ENCODE assay signal across 10 cellular contexts in the genomic region with DNA sequence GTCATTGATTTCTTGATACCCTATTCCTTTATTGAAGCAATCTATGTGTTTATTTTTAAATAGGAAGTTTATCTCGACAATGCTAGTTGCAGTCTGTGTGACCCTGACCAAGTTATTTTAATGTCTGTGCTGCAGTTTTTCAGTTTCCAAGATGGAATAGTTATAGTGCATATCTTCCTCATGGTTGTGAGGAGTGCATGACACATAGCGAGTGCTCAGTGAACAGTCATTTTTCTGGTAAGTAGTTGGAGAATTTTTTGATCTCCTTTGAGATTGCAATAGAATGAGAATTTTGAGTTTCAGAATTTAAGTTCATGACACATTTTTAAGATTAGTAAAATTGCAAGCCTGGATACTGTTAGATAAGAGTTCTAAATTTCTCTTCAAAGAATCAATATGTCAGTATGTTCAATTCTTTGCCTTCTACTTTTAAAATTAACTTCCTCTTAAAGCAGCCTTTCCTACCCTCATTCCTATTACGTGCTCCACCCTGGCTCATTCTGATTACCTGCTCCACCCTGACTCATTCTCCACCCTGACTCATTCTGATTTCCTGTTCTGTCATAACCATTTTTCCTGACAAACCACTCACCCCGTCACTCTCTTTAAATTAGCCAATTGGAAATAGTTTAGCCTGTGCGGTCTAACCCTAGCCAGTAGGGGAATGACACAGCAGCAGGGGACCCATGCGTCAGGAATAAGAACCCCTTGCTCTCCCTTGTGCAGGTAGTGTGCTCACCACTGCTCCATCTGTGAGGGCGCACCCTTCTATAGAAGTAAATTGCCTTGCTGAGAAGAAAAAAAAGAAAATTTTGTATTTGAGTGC. TPM values are rescaled to one million over a fixed set of nuclear protein-coding genes. Genes with fewer than 3 reads are reported as not detected.
DNase-seq lines count a peak whose midpoint lies in the region; ATAC-seq, FAIRE-seq and TF ChIP-seq lines count a peak whose summit lies in the region.
"Had no signal": no experiment of that assay in that cellular context is flagged by ENCODE, and none has a peak within 500 bp of the region (broad histone marks: within the 10 kb centered on the region; RNA-seq: fewer than 3 reads in every experiment).

No MANE protein-coding gene starts in this region.

- H3K4me3 ChIP-seq in iPS-20b (ENCODE audit: low read length), result no peak overlapping the region
- no peak overlapping the region for H3K4me3 ChIP-seq in suprapubic skin
- no peak overlapping the region for H3K4me3 ChIP-seq in small intestine (ENCODE audit: low read depth in 1 of 2, low read length in 2 of 2)

- intact Hi-C loops in CD4-positive, alpha-beta T cell (cut with DNase I, micrococcal nuclease), result no loop called here

- H3K4me3 Mint-ChIP-seq in CD4-positive, alpha-beta T cell, result no peak overlapping the region
- no peak overlapping the region for H3K4me3 Mint-ChIP-seq in activated T-cell treated with anti-CD3 and anti-CD28 coated beads, Interleukin-2, amount 50 U/mL, for 4 hours

- no peak for DNase-seq in CD4-positive, alpha-beta T cell
- DNase-seq in HK-2 (ENCODE audit: unreplicated experiment) (peak; percentile 20), suprapubic skin (ENCODE audit: low spot score in 2 of 2) (no peak), dedifferentiated amniotic fluid mesenchymal stem cell (ENCODE audit: extremely low spot score) (no peak), small intestine (no peak)
- no peak for DNase-seq in activated T-cell treated with anti-CD3 and anti-CD28 coated beads, Interleukin-2, amount 50 U/mL, for 4 hours
- DNase-seq: cortex of kidney, NCI-H1436 treated with DMSO at 0.1 percent for 48 hours had no signal

- H3K36me3 ChIP-seq in iPS-20b (ENCODE audit: insufficient read depth, low read depth, low read length) (peaks cover 60% of the 10 kb centered on the region), suprapubic skin (peaks cover 25% of the 10 kb centered on the region), small intestine (ENCODE audit: control insufficient read depth in 2 of 2, insufficient read depth in 2 of 2, low read length in 2 of 2) (peaks cover 0 to 6% of the 10 kb centered on the region in 2 donors)

- WGBS in suprapubic skin, result 93% methylated on average over 7 of the region's 7 CpGs
- WGBS in small intestine, 3 donors, result 85 to 89% (median 87%) methylated on average over 7 of the region's 7 CpGs

- H3K27me3 ChIP-seq in CD4-positive, alpha-beta T cell (ENCODE audit: control insufficient read depth, insufficient read depth, low read length), result no peaks in the 10 kb centered on the region
- H3K27me3 ChIP-seq in iPS-20b (ENCODE audit: insufficient read depth, low read length) (no peaks in the 10 kb centered on the region), suprapubic skin (no peaks in the 10 kb centered on the region), small intestine (ENCODE audit: control insufficient read depth in 2 of 2, insufficient read depth in 2 of 2, low read length in 2 of 2) (no peaks in the 10 kb centered on the region)

- no peak for TF ChIP-seq CTCF in CD4-positive, alpha-beta T cell (IDR thresholded peaks at IDR 0.05)
- TF ChIP-seq CTCF in suprapubic skin (IDR thresholded peaks at IDR 0.05), result no peak

- no peak for FAIRE-seq in small intestine (lab: Jason Lieb, UNC)

- no peak for TF ChIP-seq EP300 in suprapubic skin (IDR thresholded peaks at IDR 0.05)

- H3K9ac ChIP-seq in iPS-20b (ENCODE audit: low read depth, low read length), result no peak overlapping the region

- peak overlapping the region; percentile 49 for H3K27ac Mint-ChIP-seq in CD4-positive, alpha-beta T cell

- H3K27ac ChIP-seq in CD4-positive, alpha-beta T cell (ENCODE audit: low read depth, low read length), result no peak overlapping the region
- H3K27ac ChIP-seq in iPS-20b (ENCODE audit: low read length) (peak overlapping the region; percentile 34), suprapubic skin (no peak overlapping the region), small intestine (ENCODE audit: low read depth in 1 of 2, low read length in 1 of 2) (no peak overlapping the region)

- no peak for TF ChIP-seq POLR2A in suprapubic skin (IDR thresholded peaks at IDR 0.05)

- ATAC-seq in CD4-positive, alpha-beta T cell (ENCODE audit: poor library complexity), result no peak
- peak; percentile 76 to 92 for ATAC-seq in activated T-cell treated with anti-CD3 and anti-CD28 coated beads, Interleukin-2, amount 50 U/mL, for 4 hours
- ATAC-seq in HG02759 (IDR thresholded peaks at IDR 0.05; ENCODE audit: unreplicated experiment), result no peak

- CTCF ChIA-PET in CD4-positive, alpha-beta T cell (lab: Charles Lee), result no interaction called here

- peaks cover 49% of the 10 kb centered on the region for H3K9me3 ChIP-seq in CD4-positive, alpha-beta T cell (ENCODE audit: control insufficient read depth, low read length)
- H3K9me3 ChIP-seq in iPS-20b (ENCODE audit: insufficient read depth, low read depth, low read length) (peaks cover 29% of the 10 kb centered on the region), suprapubic skin (peaks cover 11% of the 10 kb centered on the region), small intestine (ENCODE audit: control insufficient read depth, low read depth) (peaks cover 3% of the 10 kb centered on the region)

- POLR2A ChIA-PET in CD4-positive, alpha-beta T cell (lab: Charles Lee), result no interaction called here

- peaks cover 90% of the 10 kb centered on the region for H3K36me3 Mint-ChIP-seq in CD4-positive, alpha-beta T cell (ENCODE audit: low read depth)
- peaks cover 61% of the 10 kb centered on the region for H3K36me3 Mint-ChIP-seq in activated T-cell treated with anti-CD3 and anti-CD28 coated beads, Interleukin-2, amount 50 U/mL, for 4 hours (ENCODE audit: insufficient read depth)

- H3K4me1 Mint-ChIP-seq in CD4-positive, alpha-beta T cell (ENCODE audit: low read depth), result peaks cover 5% of the 10 kb centered on the region
- H3K4me1 Mint-ChIP-seq in activated T-cell treated with anti-CD3 and anti-CD28 coated beads, Interleukin-2, amount 50 U/mL, for 4 hours (ENCODE audit: low read depth), result peaks cover 11% of the 10 kb centered on the region

- peaks cover 10% of the 10 kb centered on the region for H3K4me1 ChIP-seq in iPS-20b (ENCODE audit: insufficient read depth, low read length)
- H3K4me1 ChIP-seq in suprapubic skin, result no peaks in the 10 kb centered on the region
- H3K4me1 ChIP-seq in small intestine (ENCODE audit: control insufficient read depth in 2 of 2, insufficient read depth in 1 of 2, low read depth in 1 of 2, low read length in 1 of 2), result no peaks in the 10 kb centered on the region

- H3K27me3 Mint-ChIP-seq in CD4-positive, alpha-beta T cell, result no peaks in the 10 kb centered on the region
- no peaks in the 10 kb centered on the region for H3K27me3 Mint-ChIP-seq in activated T-cell treated with anti-CD3 and anti-CD28 coated beads, Interleukin-2, amount 50 U/mL, for 4 hours (ENCODE audit: low read depth)

- peaks cover 13% of the 10 kb centered on the region for H3K9me3 Mint-ChIP-seq in CD4-positive, alpha-beta T cell
- H3K9me3 Mint-ChIP-seq in activated T-cell treated with anti-CD3 and anti-CD28 coated beads, Interleukin-2, amount 50 U/mL, for 4 hours, result peaks cover 35% of the 10 kb centered on the region

RNA-seq across cellular contexts. Expression of a gene that starts 30.7 kb away (rescaled TPM):
- 10 to 100 TPM; 27.7 to 30.3 TPM for total RNA-seq in CD4-positive, alpha-beta T cell
- 10 to 100 TPM; 16.2 to 17.8 (median 16.3) TPM for total RNA-seq in activated T-cell treated with anti-CD3 and anti-CD28 coated beads, Interleukin-2, amount 50 U/mL, for 4 hours
- total RNA-seq in suprapubic skin, result 10 to 100 TPM; 44.9 to 60.3 (median 54.4) TPM
- polyA plus RNA-seq in small intestine, result 10 to 100 TPM; 22.1 to 24.9 (median 23.8) TPM

Comparison
In these comparisons a context has a peak if more than half of its experiments do, and no peak if none do; other contexts are left out.
1. ATAC-seq: peak in activated T-cell treated with anti-CD3 and anti-CD28 coated beads, Interleukin-2, amount 50 U/mL, for 4 hours (2 of 2); none in CD4-positive, alpha-beta T cell (single experiment) and HG02759 (single experiment).